ENCODE assay signal across 8 cellular contexts in the genomic region with DNA sequence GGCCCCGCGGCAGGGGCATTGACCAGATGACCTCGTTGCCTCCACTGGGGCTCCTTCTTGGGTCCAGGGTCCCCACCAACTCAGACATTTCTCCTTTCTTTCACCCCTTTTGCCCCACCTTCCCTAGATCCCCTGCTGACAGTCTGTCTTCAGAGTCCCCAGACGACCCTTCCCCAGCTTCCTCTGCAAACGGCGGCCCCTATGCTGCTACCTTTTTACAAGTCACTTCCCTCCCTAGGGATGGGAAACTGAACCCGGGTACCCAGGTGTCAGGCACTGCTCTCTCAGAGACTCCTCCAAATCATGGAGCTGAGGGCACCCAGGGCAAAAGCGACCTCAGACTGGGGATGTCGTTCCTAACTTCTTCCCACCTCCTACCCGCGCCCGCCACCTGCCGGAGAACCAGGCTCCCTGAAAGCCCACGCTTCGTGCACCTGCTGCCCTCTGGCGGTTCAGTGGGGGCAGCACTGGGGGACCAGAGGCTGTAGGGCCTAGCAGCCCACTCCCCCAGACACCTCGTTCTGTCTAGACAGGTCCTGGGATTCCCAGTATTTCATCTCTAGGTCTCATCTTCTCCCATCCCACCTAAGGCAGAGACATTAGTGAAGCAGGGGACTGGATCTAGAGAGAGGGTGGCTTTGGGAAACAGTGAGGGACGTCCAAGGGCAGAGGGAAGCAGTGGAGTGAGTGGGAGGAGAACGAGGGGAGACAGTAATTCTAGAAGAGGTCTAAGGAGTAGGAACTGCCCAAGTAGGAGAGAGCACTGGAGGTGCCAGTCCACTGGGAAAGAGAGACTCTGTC. TPM values are rescaled to one million over a fixed set of nuclear protein-coding genes. Genes with fewer than 3 reads are reported as not detected.
A peak's percentile ranks its signal among the peaks of the same experiment; 100 is the strongest.
DNase-seq lines count a peak whose midpoint lies in the region; ATAC-seq and TF ChIP-seq lines count a peak whose summit lies in the region.

No MANE protein-coding gene starts in this region.

- H2AFZ ChIP-seq in Karpas-422 (ENCODE audit: low read length) (0 out of 2 replicates have a peak overlapping the region, but pooled peaks have one; percentile 55), neural progenitor cell (replicated peaks) (no peak overlapping the region)

- no peaks in the 10 kb centered on the region for H3K9me3 Mint-ChIP-seq in CD4-positive, alpha-beta T cell
- H3K9me3 Mint-ChIP-seq in neural progenitor cell: no peaks in the 10 kb centered on the region
- no peaks in the 10 kb centered on the region for H3K9me3 Mint-ChIP-seq in stimulated activated naive CD8-positive, alpha-beta T cell treated with anti-CD3 and anti-CD28 coated beads, Interleukin-15, Interleukin-2, amounts not matched to agents 100 ng/mL and 50 ng/mL, for 24 hours

- CTCF ChIA-PET in CD4-positive, alpha-beta T cell (lab: Charles Lee): interaction anchor here (0.6 to 2.2 kb wide), 25 partner anchors 8 to 159 kb away, joined by 3 to 18 read pairs (median 4); a partner anchor contains a TSS

- peaks cover 14% of the 10 kb centered on the region for H4K20me1 ChIP-seq in Karpas-422 (ENCODE audit: insufficient read depth, low read depth, low read length)
- peaks cover 70% of the 10 kb centered on the region for H4K20me1 ChIP-seq in neural progenitor cell (ENCODE audit: low read depth)

- no peak overlapping the region for H3K27ac Mint-ChIP-seq in CD4-positive, alpha-beta T cell
- no peak overlapping the region for H3K27ac Mint-ChIP-seq in neural progenitor cell
- H3K27ac Mint-ChIP-seq in stimulated activated naive CD8-positive, alpha-beta T cell treated with anti-CD3 and anti-CD28 coated beads, Interleukin-15, Interleukin-2, amounts not matched to agents 100 ng/mL and 50 ng/mL, for 24 hours: no peak overlapping the region

- ATAC-seq in CD4-positive, alpha-beta T cell (ENCODE audit: poor library complexity): peak; percentile 99
- ATAC-seq in GM21423 (IDR thresholded peaks at IDR 0.05; ENCODE audit: unreplicated experiment): peak; percentile 80

- H3K27me3 ChIP-seq in CD4-positive, alpha-beta T cell (ENCODE audit: control insufficient read depth, insufficient read depth, low read length): no peaks in the 10 kb centered on the region
- H3K27me3 ChIP-seq in Karpas-422 (ENCODE audit: low read length): no peaks in the 10 kb centered on the region
- H3K27me3 ChIP-seq in neural progenitor cell: no peaks in the 10 kb centered on the region

- POLR2A ChIA-PET in CD4-positive, alpha-beta T cell (lab: Charles Lee): interaction anchor here (1.0 to 1.7 kb wide), 3 partner anchors 21 to 99 kb away, joined by 4 to 5 read pairs (median 5); a partner anchor contains a TSS

- H3K27ac ChIP-seq in CD4-positive, alpha-beta T cell (ENCODE audit: low read depth, low read length): no peak overlapping the region
- H3K27ac ChIP-seq in Karpas-422 (ENCODE audit: low read length): peak overlapping the region; percentile 47
- no peak overlapping the region for H3K27ac ChIP-seq in neural progenitor cell

- peak; percentile 100 for TF ChIP-seq CTCF in CD4-positive, alpha-beta T cell (IDR thresholded peaks at IDR 0.05)
- TF ChIP-seq CTCF in foreskin fibroblast (IDR thresholded peaks at IDR 0.05; ENCODE audit: low read depth, low read length): peak; percentile 100
- peak; percentile 100 for TF ChIP-seq CTCF in neural progenitor cell (IDR thresholded peaks at IDR 0.05)

- H3K9me3 ChIP-seq in CD4-positive, alpha-beta T cell (ENCODE audit: control insufficient read depth, low read length): no peaks in the 10 kb centered on the region
- H3K9me3 ChIP-seq in Karpas-422 (ENCODE audit: low read length) (no peaks in the 10 kb centered on the region), neural progenitor cell (ENCODE audit: low read depth) (no peaks in the 10 kb centered on the region)

- peaks cover 6% of the 10 kb centered on the region for H3K4me1 Mint-ChIP-seq in CD4-positive, alpha-beta T cell (ENCODE audit: low read depth)
- peaks cover 40% of the 10 kb centered on the region for H3K4me1 Mint-ChIP-seq in neural progenitor cell
- H3K4me1 Mint-ChIP-seq in stimulated activated naive CD8-positive, alpha-beta T cell treated with anti-CD3 and anti-CD28 coated beads, Interleukin-15, Interleukin-2, amounts not matched to agents 100 ng/mL and 50 ng/mL, for 24 hours (ENCODE audit: low read depth): peaks cover 19% of the 10 kb centered on the region

- no peaks in the 10 kb centered on the region for H3K79me2 ChIP-seq in Karpas-422 (ENCODE audit: low read length)
- H3K79me2 ChIP-seq in neural progenitor cell (ENCODE audit: low read depth): peaks cover 15% of the 10 kb centered on the region

- H3K36me3 Mint-ChIP-seq in CD4-positive, alpha-beta T cell (ENCODE audit: low read depth): no peaks in the 10 kb centered on the region
- peaks cover 12% of the 10 kb centered on the region for H3K36me3 Mint-ChIP-seq in neural progenitor cell
- H3K36me3 Mint-ChIP-seq in stimulated activated naive CD8-positive, alpha-beta T cell treated with anti-CD3 and anti-CD28 coated beads, Interleukin-15, Interleukin-2, amounts not matched to agents 100 ng/mL and 50 ng/mL, for 24 hours (ENCODE audit: low read depth): no peaks in the 10 kb centered on the region

- H3F3A ChIP-seq in neural progenitor cell (ENCODE audit: low read depth): peaks cover 20% of the 10 kb centered on the region

- DNase-seq in CD4-positive, alpha-beta T cell: peak; percentile 82 to 90 (median 87)
- peak; percentile 97 for DNase-seq in Karpas-422
- peak; percentile 94 for DNase-seq in RPMI8226
- peak; percentile 58 for DNase-seq in activated gamma-delta T cell (lab: John Stamatoyannopoulos, UW)
- peak; percentile 78 to 95 for DNase-seq in foreskin fibroblast
- peak; percentile 96 for DNase-seq in neural progenitor cell (ENCODE audit: low spot score)

- H3K4me3 ChIP-seq in Karpas-422 (ENCODE audit: low read length) (peak overlapping the region; percentile 57), foreskin fibroblast (ENCODE audit: low read depth in 1 of 2, low read length in 2 of 2) (peak overlapping the region; percentile 47 to 64), neural progenitor cell (peak overlapping the region; percentile 58)

- peak overlapping the region; percentile 2 for H3K4me3 Mint-ChIP-seq in CD4-positive, alpha-beta T cell
- H3K4me3 Mint-ChIP-seq in neural progenitor cell: peak overlapping the region; percentile 85
- peak overlapping the region; percentile 38 for H3K4me3 Mint-ChIP-seq in stimulated activated naive CD8-positive, alpha-beta T cell treated with anti-CD3 and anti-CD28 coated beads, Interleukin-15, Interleukin-2, amounts not matched to agents 100 ng/mL and 50 ng/mL, for 24 hours

- intact Hi-C loops in CD4-positive, alpha-beta T cell (cut with DNase I, micrococcal nuclease): loop anchor here in 1 of 2 experiments (5.0 kb wide), 1 partner anchor 372 kb away; a partner anchor contains a TSS

- H3K36me3 ChIP-seq in Karpas-422 (ENCODE audit: insufficient read depth, low read length) (0 out of 2 replicates have a peak, but pooled peaks cover 3% of the 10 kb centered on the region), neural progenitor cell (no peaks in the 10 kb centered on the region)

- no peaks in the 10 kb centered on the region for H3K9me2 ChIP-seq in Karpas-422 (replicated peaks; ENCODE audit: insufficient read depth, low read length)

- H3K4me2 ChIP-seq in Karpas-422 (ENCODE audit: low read depth, low read length, poor library complexity, severe bottlenecking): peak overlapping the region; percentile 77
- peak overlapping the region; percentile 81 for H3K4me2 ChIP-seq in neural progenitor cell

- H3K9ac ChIP-seq in Karpas-422 (ENCODE audit: low read length): peak overlapping the region; percentile 65
- no peak overlapping the region for H3K9ac ChIP-seq in neural progenitor cell

- peaks cover 37% of the 10 kb centered on the region for H3K4me1 ChIP-seq in Karpas-422 (ENCODE audit: low read length)
- H3K4me1 ChIP-seq in neural progenitor cell: peaks cover 18% of the 10 kb centered on the region

- no peaks in the 10 kb centered on the region for H3K27me3 Mint-ChIP-seq in CD4-positive, alpha-beta T cell
- H3K27me3 Mint-ChIP-seq in neural progenitor cell (ENCODE audit: insufficient read depth, low read depth): peaks cover 3% of the 10 kb centered on the region
- H3K27me3 Mint-ChIP-seq in stimulated activated naive CD8-positive, alpha-beta T cell treated with anti-CD3 and anti-CD28 coated beads, Interleukin-15, Interleukin-2, amounts not matched to agents 100 ng/mL and 50 ng/mL, for 24 hours: no peaks in the 10 kb centered on the region

RNA-seq across cellular contexts. Expression of a gene that starts 4.9 kb away (rescaled TPM):
- total RNA-seq in CD4-positive, alpha-beta T cell: 1 to 10 TPM; 3.8 to 4.7 TPM
- total RNA-seq in Karpas-422 (2014; rRNA removed; shearing (Covaris generic); ENCODE audit: low replicate concordance): 4.1 and 12.2 TPM in 2 replicates
- total RNA-seq in neural progenitor cell (ENCODE audit: low replicate concordance): 6.2 and 7.2 TPM in 2 replicates

RNA-seq across cellular contexts. Expression of a gene that starts 15.3 kb away (rescaled TPM):
- under 1 TPM; 0.27 to 0.53 TPM for total RNA-seq in CD4-positive, alpha-beta T cell
- 0.29 TPM in 1 of 2 replicates, not detected in the other for total RNA-seq in Karpas-422 (2014; rRNA removed; shearing (Covaris generic); ENCODE audit: low replicate concordance)
- not detected in 2 replicates for total RNA-seq in neural progenitor cell (ENCODE audit: low replicate concordance)

RNA-seq across cellular contexts. Expression of a gene that starts 39.5 kb away (rescaled TPM):
- 100 to 1,000 TPM; 143 to 159 TPM for total RNA-seq in CD4-positive, alpha-beta T cell
- total RNA-seq in Karpas-422 (2014; rRNA removed; shearing (Covaris generic); ENCODE audit: low replicate concordance): not detected in 2 replicates
- total RNA-seq in neural progenitor cell (ENCODE audit: low replicate concordance): 37.7 and 70.8 TPM in 2 replicates

RNA-seq across cellular contexts. Expression of a gene that starts 54.7 kb away (rescaled TPM):
- 10 to 100 TPM; 31.2 to 33.9 TPM for total RNA-seq in CD4-positive, alpha-beta T cell
- 103 and 164 TPM in 2 replicates for total RNA-seq in Karpas-422 (2014; rRNA removed; shearing (Covaris generic); ENCODE audit: low replicate concordance)
- total RNA-seq in neural progenitor cell (ENCODE audit: low replicate concordance): 197 and 219 TPM in 2 replicates

Comparison
In these comparisons a context has a peak if more than half of its experiments do, and no peak if none do; other contexts are left out.
1. H3K4me3 Mint-ChIP-seq: peak in every context shown above with its lines; median percentile 85 in neural progenitor cell; 38 in stimulated activated naive CD8-positive, alpha-beta T cell treated with anti-CD3 and anti-CD28 coated beads, Interleukin-15, Interleukin-2, amounts not matched to agents 100 ng/mL and 50 ng/mL, for 24 hours; 2 in CD4-positive, alpha-beta T cell.
2. RNA of a gene that starts 39.5 kb away (total RNA-seq): 143 to 159 TPM in CD4-positive, alpha-beta T cell and 37.7 to 70.8 TPM in neural progenitor cell; not detected in Karpas-422; every median in the first group is over 10 times any median in the second.
3. Peak in every context shown above with its lines, with median percentiles within 50 percentile points of each other: DNase-seq, CTCF ChIP-seq and H3K4me3 ChIP-seq.